ENCODE assay signal across 11 cellular contexts in the genomic region with DNA sequence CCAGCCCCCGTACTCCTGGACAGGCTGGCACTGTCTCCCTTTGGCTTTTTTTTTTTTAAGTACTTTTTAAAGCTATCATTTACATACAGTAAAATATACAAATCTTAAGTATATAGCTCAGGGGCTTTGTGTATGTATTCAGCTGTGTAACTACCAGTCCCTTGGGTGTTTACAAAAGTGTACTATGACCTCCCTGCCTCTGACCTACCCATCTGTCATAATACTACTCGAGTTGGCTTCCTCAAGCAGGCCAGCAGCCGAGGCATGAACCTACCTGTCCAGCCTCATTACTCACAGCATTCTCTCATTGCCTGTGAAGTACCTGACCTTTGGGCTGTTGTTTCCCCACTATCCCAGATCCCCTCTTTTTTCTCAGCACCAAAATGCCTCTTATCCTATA. TPM values are rescaled to one million over a fixed set of nuclear protein-coding genes. Genes with fewer than 3 reads are reported as not detected.
DNase-seq lines count a peak whose midpoint lies in the region; TF ChIP-seq lines count a peak whose summit lies in the region.
"Had no signal": no experiment of that assay in that cellular context is flagged by ENCODE, and none has a peak within 500 bp of the region (broad histone marks: within the 10 kb centered on the region; RNA-seq: fewer than 3 reads in every experiment).

No MANE protein-coding gene starts in this region.

- dilution Hi-C loops in mammary epithelial cell (cut with HindIII; ENCODE audit: low sequenced_read_pairs): loop anchor here (5.0 kb wide), 1 partner anchor 51 kb away; no protein-coding TSS in a partner anchor

- CTCF ChIA-PET in mammary epithelial cell (lab: Charles Lee; ENCODE audit: low non-redundant PET): no interaction called here

- H2AFZ ChIP-seq in mammary epithelial cell (ENCODE audit: low read depth, low read length): no peak overlapping the region

- no peaks in the 10 kb centered on the region for H3K27me3 ChIP-seq in mammary epithelial cell (ENCODE audit: insufficient read depth, low read length)
- H3K27me3 ChIP-seq: MG63 had no signal

- DNase-seq in LNCaP clone FGC (ENCODE audit: low read depth): peak; percentile 97
- peak; percentile 77 for DNase-seq in mammary epithelial cell
- peak; percentile 68 for DNase-seq in mucosa of gallbladder (ENCODE audit: low spot score)
- no peak for DNase-seq in GM20000 (ENCODE audit: low spot score)
- DNase-seq in pons (ENCODE audit: low spot score): no peak
- no peak for DNase-seq in hippocampal formation (lab: John Stamatoyannopoulos, UW)
- DNase-seq in iPS-NIHi7 (ENCODE audit: extremely low spot score): no peak
- DNase-seq: activated CD4-positive, alpha-beta T cell treated with anti-CD3 and anti-CD28 coated beads, Interleukin-2, amount 50 U/mL, for 4 hours; amygdala; MG63 had no signal

- no peak overlapping the region for H3K4me3 ChIP-seq in LNCaP clone FGC (ENCODE audit: low read depth, low read length)
- no peak overlapping the region for H3K4me3 ChIP-seq in mammary epithelial cell (replicated peaks in 1 of 3; ENCODE audit: insufficient read depth in 1 of 3, low read depth in 2 of 3, low read length in 3 of 3)
- H3K4me3 ChIP-seq: MG63 had no signal

- H3K27ac ChIP-seq in 22Rv1 (peak overlapping the region; percentile 81), mammary epithelial cell (ENCODE audit: insufficient read depth, low read depth, low read length) (peak overlapping the region; percentile 51)

- H3K36me3 ChIP-seq in mammary epithelial cell (ENCODE audit: insufficient read depth, low read length): no peaks in the 10 kb centered on the region

- WGBS in mammary epithelial cell (ENCODE audit: low coverage, missing lambda C conversion rate): 15% methylated on average over 3 of the region's 3 CpGs

- in situ Hi-C loops in mammary epithelial cell (cut with MboI; ENCODE audit: low sequenced_read_pairs in 2 of 2): no loop called here

- peak overlapping the region; percentile 13 for H3K4me2 ChIP-seq in mammary epithelial cell (ENCODE audit: insufficient read depth, low read depth, low read length)

- H3K9me3 ChIP-seq in mammary epithelial cell (replicated peaks; ENCODE audit: insufficient read depth, low read length): no peaks in the 10 kb centered on the region
- H3K9me3 ChIP-seq: MG63 had no signal

- intact Hi-C loops in mammary epithelial cell (cut with micrococcal nuclease): no loop called here

- no peaks in the 10 kb centered on the region for H4K20me1 ChIP-seq in mammary epithelial cell (ENCODE audit: insufficient read depth, low read length)

- no peaks in the 10 kb centered on the region for H3K79me2 ChIP-seq in mammary epithelial cell (ENCODE audit: insufficient read depth, low read length)

- peaks cover 29% of the 10 kb centered on the region for H3K4me1 ChIP-seq in mammary epithelial cell (ENCODE audit: insufficient read depth, low read length)

- no TSS peak for BruUV-seq in mammary epithelial cell (replicated peaks; lab: Mats Ljungman, UMichigan)

- H3K9ac ChIP-seq in mammary epithelial cell (ENCODE audit: insufficient read depth, low read length): no peak overlapping the region

- TF ChIP-seq CTCF in 22Rv1 (IDR thresholded peaks at IDR 0.05) (no peak), LNCaP clone FGC (IDR thresholded peaks at IDR 0.05; ENCODE audit: control insufficient read depth, extremely low read depth, insufficient read depth) (no peak), mammary epithelial cell (conservative IDR thresholded peaks at IDR 0.05 in 1 of 2, IDR thresholded peaks at IDR 0.05 in 1 of 2; ENCODE audit: extremely low read depth in 1 of 2, insufficient read depth in 1 of 2, low read depth in 1 of 2, low read length in 2 of 2) (no peak), GM20000 (IDR thresholded peaks at IDR 0.05; ENCODE audit: extremely low read depth, missing control alignments) (no peak)

RNA-seq across cellular contexts. Expression of gene ABHD2, which starts 33.2 kb away (rescaled TPM):
- total RNA-seq in mammary epithelial cell (10 to 100 TPM; 35.3 to 47.4 TPM), mucosa of gallbladder (430 TPM)
- polyA plus RNA-seq in mammary epithelial cell: 29.6 TPM
- 207 TPM for polyA minus RNA-seq in mammary epithelial cell

Comparison
In these comparisons a context has a peak if more than half of its experiments do, and no peak if none do; other contexts are left out.
1. DNase-seq: peak in LNCaP clone FGC (single experiment), mammary epithelial cell (single experiment) and mucosa of gallbladder (single experiment); none in GM20000 (single experiment), pons (single experiment), hippocampal formation (0 of 2) and iPS-NIHi7 (single experiment).